In the genomic region with DNA sequence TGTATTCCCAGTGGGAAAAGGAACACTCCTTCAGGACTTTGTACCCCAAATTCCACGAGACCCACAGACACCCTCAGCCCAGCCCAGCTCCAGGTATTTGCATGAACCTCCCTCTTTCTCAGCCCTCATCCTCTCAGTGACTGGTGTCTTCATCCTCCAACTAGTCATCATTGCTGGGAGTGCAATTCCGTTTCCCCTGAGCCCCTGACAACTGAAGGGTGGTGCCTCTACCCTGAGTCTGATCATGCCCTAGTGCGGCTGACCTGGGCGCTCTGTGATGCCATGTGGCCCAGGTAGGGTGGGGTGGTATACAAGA, we compare ENCODE assay signal across 8 cellular contexts. TPM values are rescaled to one million over a fixed set of nuclear protein-coding genes. Genes with fewer than 3 reads are reported as not detected.
DNase-seq lines count a peak whose midpoint lies in the region; ATAC-seq lines count a peak whose summit lies in the region.

No MANE protein-coding gene starts in this region.

- no peak overlapping the region for H3K4ac ChIP-seq in mesendoderm (ENCODE audit: low read depth, low read length)

- no peak overlapping the region for H2AK5ac ChIP-seq in mesendoderm (ENCODE audit: low read length)

- H3K79me1 ChIP-seq in mesendoderm (ENCODE audit: low read length), result peaks cover 2% of the 10 kb centered on the region

- H4K5ac ChIP-seq in mesendoderm (ENCODE audit: low read length), result no peak overlapping the region

- H2BK15ac ChIP-seq in mesendoderm (replicated peaks; ENCODE audit: low read depth), result no peak overlapping the region

- H3K18ac ChIP-seq in mesendoderm (ENCODE audit: low read length), result no peak overlapping the region

- WGBS in mesendoderm (ENCODE audit: extremely low coverage, insufficient coverage, low lambda C conversion rate), result no CpG with 5 or more reads among the region's 4 CpGs

- ATAC-seq in activated T-cell treated with anti-CD3 and anti-CD28 coated beads, Interleukin-2, amount 50 U/mL, for 72 hours (replicated peaks in 1 of 2), result peak; percentile 17 to 22
- peak; percentile 4 for ATAC-seq in HG03139 (IDR thresholded peaks at IDR 0.05; ENCODE audit: unreplicated experiment)

- peaks cover 44% of the 10 kb centered on the region for H3K4me1 Mint-ChIP-seq in activated T-cell treated with anti-CD3 and anti-CD28 coated beads, Interleukin-2, amount 50 U/mL, for 72 hours (ENCODE audit: low read depth)

- H3K4me2 ChIP-seq in mesendoderm (ENCODE audit: low read length), result peak overlapping the region; percentile 93

- H3K79me2 ChIP-seq in mesendoderm (ENCODE audit: control insufficient read depth, insufficient read depth, low read length), result no peaks in the 10 kb centered on the region

- no peak overlapping the region for H3K27ac ChIP-seq in mesendoderm (ENCODE audit: low read depth, low read length)

- H3K9ac ChIP-seq in adipocyte (ENCODE audit: low read length) (peak overlapping the region; percentile 37), mesendoderm (ENCODE audit: low read length) (peak overlapping the region; percentile 82)

- no peaks in the 10 kb centered on the region for H3K9me3 ChIP-seq in adipocyte (ENCODE audit: control insufficient read depth, low read length)

- H3K4me1 ChIP-seq in adipocyte (ENCODE audit: control insufficient read depth, insufficient read depth, low read length) (peaks cover 22% of the 10 kb centered on the region), mesendoderm (ENCODE audit: control insufficient read depth, low read depth, low read length) (peaks cover 3% of the 10 kb centered on the region)

- no peaks in the 10 kb centered on the region for H3K9me3 Mint-ChIP-seq in activated T-cell treated with anti-CD3 and anti-CD28 coated beads, Interleukin-2, amount 50 U/mL, for 72 hours

- no peak overlapping the region for H2BK120ac ChIP-seq in mesendoderm (ENCODE audit: low read depth, low read length)

- H3K4me3 Mint-ChIP-seq in activated T-cell treated with anti-CD3 and anti-CD28 coated beads, Interleukin-2, amount 50 U/mL, for 72 hours, result peak overlapping the region; percentile 88 to 89

- peak overlapping the region; percentile 59 for H3K27ac Mint-ChIP-seq in activated T-cell treated with anti-CD3 and anti-CD28 coated beads, Interleukin-2, amount 50 U/mL, for 72 hours

- DNase-seq in activated T-cell treated with anti-CD3 and anti-CD28 coated beads, Interleukin-2, amount 50 U/mL, for 72 hours, result no peak
- DNase-seq in activated T-cell treated with anti-CD3 and anti-CD28 coated beads, Interleukin-2, amount 50 U/mL, for 48 hours, result no peak
- DNase-seq in adipocyte (ENCODE audit: low read depth) (no peak), mesendoderm (no peak), medulla oblongata (ENCODE audit: extremely low spot score) (no peak), NCI-H1092 (lab: John Stamatoyannopoulos, UW) (no peak), NCI-H226 (no peak)

- H3K36me3 ChIP-seq in adipocyte (ENCODE audit: control insufficient read depth, insufficient read depth, low read length, severe bottlenecking), result no peaks in the 10 kb centered on the region
- no peaks in the 10 kb centered on the region for H3K36me3 ChIP-seq in mesendoderm (ENCODE audit: control insufficient read depth, insufficient read depth, low read length)

- no peaks in the 10 kb centered on the region for H3K27me3 ChIP-seq in adipocyte (replicated peaks; ENCODE audit: control insufficient read depth, insufficient read depth, low read length)
- no peaks in the 10 kb centered on the region for H3K27me3 ChIP-seq in mesendoderm (ENCODE audit: insufficient read depth, low read length, poor library complexity)

- H3K56ac ChIP-seq in mesendoderm (ENCODE audit: low read length), result peak overlapping the region; percentile 88

- H2BK5ac ChIP-seq in mesendoderm (ENCODE audit: low read length), result no peak overlapping the region

- H3K23ac ChIP-seq in mesendoderm (ENCODE audit: low read length), result peak overlapping the region; percentile 60

- peaks cover 7% of the 10 kb centered on the region for H3K27me3 Mint-ChIP-seq in activated T-cell treated with anti-CD3 and anti-CD28 coated beads, Interleukin-2, amount 50 U/mL, for 72 hours (ENCODE audit: low read depth)

- H3K4me3 ChIP-seq in adipocyte (ENCODE audit: low read length) (peak overlapping the region; percentile 77), mesendoderm (ENCODE audit: low read length) (peak overlapping the region; percentile 67)

- H4K8ac ChIP-seq in mesendoderm (ENCODE audit: low read depth, low read length), result no peak overlapping the region

- peaks cover 3 to 8% of the 10 kb centered on the region in 2 donors for H3K36me3 Mint-ChIP-seq in activated T-cell treated with anti-CD3 and anti-CD28 coated beads, Interleukin-2, amount 50 U/mL, for 72 hours (ENCODE audit: insufficient read depth in 2 of 2)

RNA-seq across cellular contexts. Expression of a gene that starts 3.8 kb away (rescaled TPM):
- 10 to 100 TPM; 42.8 to 57.6 TPM for total RNA-seq in activated T-cell treated with anti-CD3 and anti-CD28 coated beads, Interleukin-2, amount 50 U/mL, for 72 hours
- polyA plus RNA-seq in mesendoderm (2013, experiment 1 of 2), result 15.1 TPM
- polyA plus RNA-seq in mesendoderm (2013, experiment 2 of 2), result 15.0 TPM

RNA-seq across cellular contexts. Expression of a gene that starts 24.6 kb away (rescaled TPM):
- total RNA-seq in activated T-cell treated with anti-CD3 and anti-CD28 coated beads, Interleukin-2, amount 50 U/mL, for 72 hours, result 10 to 100 TPM; 42.2 to 47.6 TPM
- 19.2 TPM for polyA plus RNA-seq in mesendoderm (2013, experiment 1 of 2)
- polyA plus RNA-seq in mesendoderm (2013, experiment 2 of 2), result 18.9 TPM

RNA-seq across cellular contexts. Expression of a gene that starts 36.9 kb away (rescaled TPM):
- 10 to 100 TPM; 23.1 to 25.3 TPM for total RNA-seq in activated T-cell treated with anti-CD3 and anti-CD28 coated beads, Interleukin-2, amount 50 U/mL, for 72 hours
- polyA plus RNA-seq in mesendoderm (2013, experiment 1 of 2), result 14.0 TPM
- polyA plus RNA-seq in mesendoderm (2013, experiment 2 of 2), result 13.8 TPM

RNA-seq across cellular contexts. Expression of a gene that starts 43.4 kb away (rescaled TPM):
- total RNA-seq in activated T-cell treated with anti-CD3 and anti-CD28 coated beads, Interleukin-2, amount 50 U/mL, for 72 hours, result 1 to 10 TPM; 4.0 to 6.1 TPM
- 3.3 TPM for polyA plus RNA-seq in mesendoderm (2013, experiment 1 of 2)
- polyA plus RNA-seq in mesendoderm (2013, experiment 2 of 2), result 3.5 TPM
